2 cellular contexts compared by ENCODE assay signal in genomic region chr17:59837362-59838195, GRCh38.
TF ChIP-seq lines count a peak whose summit lies in the region.

No MANE protein-coding gene starts in this region.

TF ChIP-seq in SK-N-SH, 30 proteins besides CTCF, POLR2A, EP300 and RAD21 (continued from another document):
- TF ChIP-seq, protein P1, sequence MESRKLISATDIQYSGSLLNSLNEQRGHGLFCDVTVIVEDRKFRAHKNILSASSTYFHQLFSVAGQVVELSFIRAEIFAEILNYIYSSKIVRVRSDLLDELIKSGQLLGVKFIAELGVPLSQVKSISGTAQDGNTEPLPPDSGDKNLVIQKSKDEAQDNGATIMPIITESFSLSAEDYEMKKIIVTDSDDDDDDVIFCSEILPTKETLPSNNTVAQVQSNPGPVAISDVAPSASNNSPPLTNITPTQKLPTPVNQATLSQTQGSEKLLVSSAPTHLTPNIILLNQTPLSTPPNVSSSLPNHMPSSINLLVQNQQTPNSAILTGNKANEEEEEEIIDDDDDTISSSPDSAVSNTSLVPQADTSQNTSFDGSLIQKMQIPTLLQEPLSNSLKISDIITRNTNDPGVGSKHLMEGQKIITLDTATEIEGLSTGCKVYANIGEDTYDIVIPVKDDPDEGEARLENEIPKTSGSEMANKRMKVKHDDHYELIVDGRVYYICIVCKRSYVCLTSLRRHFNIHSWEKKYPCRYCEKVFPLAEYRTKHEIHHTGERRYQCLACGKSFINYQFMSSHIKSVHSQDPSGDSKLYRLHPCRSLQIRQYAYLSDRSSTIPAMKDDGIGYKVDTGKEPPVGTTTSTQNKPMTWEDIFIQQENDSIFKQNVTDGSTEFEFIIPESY (IDR thresholded peaks at IDR 0.05; ENCODE audit: borderline replicate concordance, low read depth): peak; percentile 79
- TF ChIP-seq GABPA (IDR thresholded peaks at IDR 0.05; ENCODE audit: low read depth) (peak; percentile 37; the same call in 1 of the 2 replicates), POLR2AphosphoS5 (IDR thresholded peaks at IDR 0.05; ENCODE audit: low read depth, low read length) (peak; percentile 100)

TF ChIP-seq in K562, 482 proteins besides CTCF, POLR2A, EP300 and RAD21 (continued from another document and continues in another):
- TF ChIP-seq, protein P2, sequence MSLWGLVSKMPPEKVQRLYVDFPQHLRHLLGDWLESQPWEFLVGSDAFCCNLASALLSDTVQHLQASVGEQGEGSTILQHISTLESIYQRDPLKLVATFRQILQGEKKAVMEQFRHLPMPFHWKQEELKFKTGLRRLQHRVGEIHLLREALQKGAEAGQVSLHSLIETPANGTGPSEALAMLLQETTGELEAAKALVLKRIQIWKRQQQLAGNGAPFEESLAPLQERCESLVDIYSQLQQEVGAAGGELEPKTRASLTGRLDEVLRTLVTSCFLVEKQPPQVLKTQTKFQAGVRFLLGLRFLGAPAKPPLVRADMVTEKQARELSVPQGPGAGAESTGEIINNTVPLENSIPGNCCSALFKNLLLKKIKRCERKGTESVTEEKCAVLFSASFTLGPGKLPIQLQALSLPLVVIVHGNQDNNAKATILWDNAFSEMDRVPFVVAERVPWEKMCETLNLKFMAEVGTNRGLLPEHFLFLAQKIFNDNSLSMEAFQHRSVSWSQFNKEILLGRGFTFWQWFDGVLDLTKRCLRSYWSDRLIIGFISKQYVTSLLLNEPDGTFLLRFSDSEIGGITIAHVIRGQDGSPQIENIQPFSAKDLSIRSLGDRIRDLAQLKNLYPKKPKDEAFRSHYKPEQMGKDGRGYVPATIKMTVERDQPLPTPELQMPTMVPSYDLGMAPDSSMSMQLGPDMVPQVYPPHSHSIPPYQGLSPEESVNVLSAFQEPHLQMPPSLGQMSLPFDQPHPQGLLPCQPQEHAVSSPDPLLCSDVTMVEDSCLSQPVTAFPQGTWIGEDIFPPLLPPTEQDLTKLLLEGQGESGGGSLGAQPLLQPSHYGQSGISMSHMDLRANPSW (CRISPR knock-in tag; IDR thresholded peaks at IDR 0.05): no peak
- TF ChIP-seq EWSR1 (IDR thresholded peaks at IDR 0.05; ENCODE audit: borderline replicate concordance, low read depth, partially characterized antibody) (peak; percentile 86), SMARCA5 (IDR thresholded peaks at IDR 0.05) (0 out of 2 replicates have a peak, but pooled peaks have one; percentile 30), ZNF282 (CRISPR knock-in tag; IDR thresholded peaks at IDR 0.05) (no peak), MAFF (IDR thresholded peaks at IDR 0.05; ENCODE audit: low read length) (peak; percentile 42; the same call in 1 of the 2 replicates), OTX1 (CRISPR knock-in tag; IDR thresholded peaks at IDR 0.05) (peak; percentile 68; the same call in 1 of the 2 replicates), HDAC6 (IDR thresholded peaks at IDR 0.05; ENCODE audit: low read depth, low read length) (no peak), TRIM24 (IDR thresholded peaks at IDR 0.05) (peak in 1 of 2 experiments; percentile 81; a peak in 2 of 4 replicates), ZFP1 (CRISPR knock-in tag; IDR thresholded peaks at IDR 0.05) (no peak), TEAD2 (tag; IDR thresholded peaks at IDR 0.05) (peak; percentile 78), RBM25 (IDR thresholded peaks at IDR 0.05; ENCODE audit: low read depth, low read length, severe bottlenecking) (no peak), BCLAF1 (IDR thresholded peaks at IDR 0.05; ENCODE audit: borderline replicate concordance in 1 of 2, control insufficient read depth in 1 of 2, low read depth in 2 of 2, low read length in 1 of 2) (peak in 1 of 2 experiments; percentile 99; a peak in 3 of 4 replicates), HMGXB4 (CRISPR knock-in tag; IDR thresholded peaks at IDR 0.05) (no peak), KLF6 (CRISPR knock-in tag; IDR thresholded peaks at IDR 0.05; ENCODE audit: borderline replicate concordance) (peak; percentile 93; the same call in 1 of the 2 replicates), POLR2H (tag; IDR thresholded peaks at IDR 0.05; ENCODE audit: low read depth) (peak; percentile 99), SIN3A (IDR thresholded peaks at IDR 0.05; ENCODE audit: borderline replicate concordance in 2 of 2, control insufficient read depth in 1 of 2, low read depth in 2 of 2, low read length in 2 of 2) (peak; percentile 52 to 68; a peak in 1 of 4 replicates), ZNF174 (CRISPR knock-in tag; IDR thresholded peaks at IDR 0.05) (0 out of 2 replicates have a peak, but pooled peaks have one; percentile 55), GTF2A2 (tag; IDR thresholded peaks at IDR 0.05) (peak; percentile 0; the same call in 1 of the 2 replicates), ZNF785 (CRISPR knock-in tag; IDR thresholded peaks at IDR 0.05) (no peak), HDAC1 (IDR thresholded peaks at IDR 0.05) (peak; percentile 67 to 75; a peak in 2 of 4 replicates), ARID1B (IDR thresholded peaks at IDR 0.05) (peak; percentile 74), MYC (IDR thresholded peaks at IDR 0.05; ENCODE audit: low read depth, low read length) (peak; percentile 62; the same call in 1 of the 2 replicates), MYC (CRISPR knock-in tag; IDR thresholded peaks at IDR 0.05; ENCODE audit: borderline replicate concordance, low read depth) (no peak), ZNF146 (CRISPR knock-in tag; IDR thresholded peaks at IDR 0.05; ENCODE audit: unreplicated experiment) (no peak), MYNN (IDR thresholded peaks at IDR 0.05) (peak; percentile 55; the same call in 1 of the 2 replicates), MYNN (CRISPR knock-in tag; IDR thresholded peaks at IDR 0.05) (no peak), NFIC (IDR thresholded peaks at IDR 0.05) (peak; percentile 68), JUNB (CRISPR knock-in tag; conservative IDR thresholded peaks at IDR 0.05) (no peak), CCNT2 (IDR thresholded peaks at IDR 0.05; ENCODE audit: borderline replicate concordance, extremely low read depth, insufficient read length, low read depth, low read length) (no peak), PTRF (tag; IDR thresholded peaks at IDR 0.05) (peak; percentile 47; the same call in 1 of the 2 replicates), DDX20 (tag; IDR thresholded peaks at IDR 0.05; ENCODE audit: low read depth) (peak; percentile 79), IRF2 (CRISPR knock-in tag; IDR thresholded peaks at IDR 0.05) (no peak), TGIF2 (CRISPR knock-in tag; IDR thresholded peaks at IDR 0.05) (no peak), PURB (CRISPR knock-in tag; IDR thresholded peaks at IDR 0.05; ENCODE audit: low read depth) (no peak), SMAD1 (IDR thresholded peaks at IDR 0.05; ENCODE audit: low read depth, low read length, partially characterized antibody) (peak; percentile 99), BCL6 (CRISPR knock-in tag; IDR thresholded peaks at IDR 0.05) (peak; percentile 66; the same call in 1 of the 2 replicates), TCFL5 (CRISPR knock-in tag; conservative IDR thresholded peaks at IDR 0.05) (peak; percentile 83; the same call in 1 of the 2 replicates), ZNF175 (CRISPR knock-in tag; IDR thresholded peaks at IDR 0.05; ENCODE audit: low read depth) (peak; percentile 98), SRSF1 (IDR thresholded peaks at IDR 0.05; ENCODE audit: low read depth, low read length) (no peak), TBP (optimal IDR thresholded peaks at IDR 0.05; ENCODE audit: low read depth, low read length) (no peak)
- TF ChIP-seq, protein P3, sequence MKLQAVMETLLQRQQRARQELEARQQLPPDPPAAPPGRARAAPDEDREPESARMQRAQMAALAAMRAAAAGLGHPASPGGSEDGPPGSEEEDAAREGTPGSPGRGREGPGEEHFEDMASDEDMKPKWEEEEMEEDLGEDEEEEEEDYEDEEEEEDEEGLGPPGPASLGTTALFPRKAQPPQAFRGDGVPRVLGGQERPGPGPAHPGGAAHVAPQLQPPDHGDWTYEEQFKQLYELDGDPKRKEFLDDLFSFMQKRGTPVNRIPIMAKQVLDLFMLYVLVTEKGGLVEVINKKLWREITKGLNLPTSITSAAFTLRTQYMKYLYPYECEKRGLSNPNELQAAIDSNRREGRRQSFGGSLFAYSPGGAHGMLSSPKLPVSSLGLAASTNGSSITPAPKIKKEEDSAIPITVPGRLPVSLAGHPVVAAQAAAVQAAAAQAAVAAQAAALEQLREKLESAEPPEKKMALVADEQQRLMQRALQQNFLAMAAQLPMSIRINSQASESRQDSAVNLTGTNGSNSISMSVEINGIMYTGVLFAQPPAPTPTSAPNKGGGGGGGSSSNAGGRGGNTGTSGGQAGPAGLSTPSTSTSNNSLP (IDR thresholded peaks at IDR 0.05; ENCODE audit: borderline replicate concordance, low read depth, low read length): peak; percentile 96
- TF ChIP-seq, protein P4, sequence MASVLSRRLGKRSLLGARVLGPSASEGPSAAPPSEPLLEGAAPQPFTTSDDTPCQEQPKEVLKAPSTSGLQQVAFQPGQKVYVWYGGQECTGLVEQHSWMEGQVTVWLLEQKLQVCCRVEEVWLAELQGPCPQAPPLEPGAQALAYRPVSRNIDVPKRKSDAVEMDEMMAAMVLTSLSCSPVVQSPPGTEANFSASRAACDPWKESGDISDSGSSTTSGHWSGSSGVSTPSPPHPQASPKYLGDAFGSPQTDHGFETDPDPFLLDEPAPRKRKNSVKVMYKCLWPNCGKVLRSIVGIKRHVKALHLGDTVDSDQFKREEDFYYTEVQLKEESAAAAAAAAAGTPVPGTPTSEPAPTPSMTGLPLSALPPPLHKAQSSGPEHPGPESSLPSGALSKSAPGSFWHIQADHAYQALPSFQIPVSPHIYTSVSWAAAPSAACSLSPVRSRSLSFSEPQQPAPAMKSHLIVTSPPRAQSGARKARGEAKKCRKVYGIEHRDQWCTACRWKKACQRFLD (CRISPR knock-in tag; IDR thresholded peaks at IDR 0.05): peak; percentile 95
- TF ChIP-seq, protein P5, sequence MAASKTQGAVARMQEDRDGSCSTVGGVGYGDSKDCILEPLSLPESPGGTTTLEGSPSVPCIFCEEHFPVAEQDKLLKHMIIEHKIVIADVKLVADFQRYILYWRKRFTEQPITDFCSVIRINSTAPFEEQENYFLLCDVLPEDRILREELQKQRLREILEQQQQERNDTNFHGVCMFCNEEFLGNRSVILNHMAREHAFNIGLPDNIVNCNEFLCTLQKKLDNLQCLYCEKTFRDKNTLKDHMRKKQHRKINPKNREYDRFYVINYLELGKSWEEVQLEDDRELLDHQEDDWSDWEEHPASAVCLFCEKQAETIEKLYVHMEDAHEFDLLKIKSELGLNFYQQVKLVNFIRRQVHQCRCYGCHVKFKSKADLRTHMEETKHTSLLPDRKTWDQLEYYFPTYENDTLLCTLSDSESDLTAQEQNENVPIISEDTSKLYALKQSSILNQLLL (CRISPR knock-in tag; IDR thresholded peaks at IDR 0.05; ENCODE audit: borderline replicate concordance): no peak
- TF ChIP-seq, protein P6, sequence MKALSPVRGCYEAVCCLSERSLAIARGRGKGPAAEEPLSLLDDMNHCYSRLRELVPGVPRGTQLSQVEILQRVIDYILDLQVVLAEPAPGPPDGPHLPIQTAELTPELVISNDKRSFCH (CRISPR knock-in tag; IDR thresholded peaks at IDR 0.05): no peak
- TF ChIP-seq, protein P6 (tag; IDR thresholded peaks at IDR 0.05): peak; percentile 80; the same call in 1 of the 2 replicates
- TF ChIP-seq, protein P7, sequence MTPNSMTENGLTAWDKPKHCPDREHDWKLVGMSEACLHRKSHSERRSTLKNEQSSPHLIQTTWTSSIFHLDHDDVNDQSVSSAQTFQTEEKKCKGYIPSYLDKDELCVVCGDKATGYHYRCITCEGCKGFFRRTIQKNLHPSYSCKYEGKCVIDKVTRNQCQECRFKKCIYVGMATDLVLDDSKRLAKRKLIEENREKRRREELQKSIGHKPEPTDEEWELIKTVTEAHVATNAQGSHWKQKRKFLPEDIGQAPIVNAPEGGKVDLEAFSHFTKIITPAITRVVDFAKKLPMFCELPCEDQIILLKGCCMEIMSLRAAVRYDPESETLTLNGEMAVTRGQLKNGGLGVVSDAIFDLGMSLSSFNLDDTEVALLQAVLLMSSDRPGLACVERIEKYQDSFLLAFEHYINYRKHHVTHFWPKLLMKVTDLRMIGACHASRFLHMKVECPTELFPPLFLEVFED (CRISPR knock-in tag; conservative IDR thresholded peaks at IDR 0.05): peak; percentile 82; the same call in 1 of the 2 replicates
- TF ChIP-seq, protein P8, sequence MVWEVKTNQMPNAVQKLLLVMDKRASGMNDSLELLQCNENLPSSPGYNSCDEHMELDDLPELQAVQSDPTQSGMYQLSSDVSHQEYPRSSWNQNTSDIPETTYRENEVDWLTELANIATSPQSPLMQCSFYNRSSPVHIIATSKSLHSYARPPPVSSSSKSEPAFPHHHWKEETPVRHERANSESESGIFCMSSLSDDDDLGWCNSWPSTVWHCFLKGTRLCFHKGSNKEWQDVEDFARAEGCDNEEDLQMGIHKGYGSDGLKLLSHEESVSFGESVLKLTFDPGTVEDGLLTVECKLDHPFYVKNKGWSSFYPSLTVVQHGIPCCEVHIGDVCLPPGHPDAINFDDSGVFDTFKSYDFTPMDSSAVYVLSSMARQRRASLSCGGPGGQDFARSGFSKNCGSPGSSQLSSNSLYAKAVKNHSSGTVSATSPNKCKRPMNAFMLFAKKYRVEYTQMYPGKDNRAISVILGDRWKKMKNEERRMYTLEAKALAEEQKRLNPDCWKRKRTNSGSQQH (CRISPR knock-in tag; IDR thresholded peaks at IDR 0.05): peak; percentile 57; the same call in 1 of the 2 replicates
